ENCODE assay signal across 15 cellular contexts in genomic region chr17:61260061-61260797, GRCh38.
DNase-seq lines count a peak whose midpoint lies in the region; ATAC-seq and TF ChIP-seq lines count a peak whose summit lies in the region.
"Had no signal": no experiment of that assay in that cellular context is flagged by ENCODE, and none has a peak within 500 bp of the region (broad histone marks: within the 10 kb centered on the region; RNA-seq: fewer than 3 reads in every experiment).

No MANE protein-coding gene starts in this region.

- H3K4me1 ChIP-seq in SJCRH30 (peaks cover 14% of the 10 kb centered on the region; the same call in 1 of the 2 replicates), transverse colon (peaks cover 0 to 4% (median 0%) of the 10 kb centered on the region in 4 donors)
- H3K4me1 ChIP-seq in naive thymus-derived CD4-positive, alpha-beta T cell (ENCODE audit: control insufficient read depth in 2 of 2, insufficient read depth in 2 of 2, low read length in 2 of 2) = no peaks in the 10 kb centered on the region
- H3K4me1 ChIP-seq: SJSA1 had no signal

- H3K27me3 ChIP-seq in SJCRH30 (no peaks in the 10 kb centered on the region), transverse colon (peaks cover 10% of the 10 kb centered on the region)
- no peaks in the 10 kb centered on the region for H3K27me3 ChIP-seq in naive thymus-derived CD4-positive, alpha-beta T cell (ENCODE audit: control insufficient read depth in 2 of 2, insufficient read depth in 2 of 2, low read length in 2 of 2)
- H3K27me3 ChIP-seq: neutrophil, SJSA1 had no signal

- H3K27me3 Mint-ChIP-seq in mesothelial cell of epicardium (ENCODE audit: low read depth) = no peaks in the 10 kb centered on the region
- no peaks in the 10 kb centered on the region for H3K27me3 Mint-ChIP-seq in naive thymus-derived CD4-positive, alpha-beta T cell
- H3K27me3 Mint-ChIP-seq: stimulated activated memory B cell treated with anti-CD40 and anti-IgM and Interleukin-4, amounts not matched to agents 10 μg/mL and 1 μg/mL and 100 μg/mL, for 72 hours had no signal

- H3K36me3 Mint-ChIP-seq in mesothelial cell of epicardium = peaks cover 2% of the 10 kb centered on the region
- H3K36me3 Mint-ChIP-seq in naive thymus-derived CD4-positive, alpha-beta T cell = peaks cover 0 to 2% (median 0%) of the 10 kb centered on the region in 5 donors

- in situ Hi-C loops in transverse colon (cut with MboI; ENCODE audit: low pct_ligation_motif_present in 1 of 4, low pct_unique_long_range_greater_than_20kb in 1 of 4, low sequenced_read_pairs in 3 of 4) = no loop called here

- 56 to 74% methylated on average over 7 to 12 of the region's 12 CpGs for WGBS in transverse colon (ENCODE audit: low coverage in 1 of 2), 2 donors

- no peaks in the 10 kb centered on the region for H3K9me3 ChIP-seq in SJCRH30 (replicated peaks)
- no peaks in the 10 kb centered on the region for H3K9me3 ChIP-seq in transverse colon
- H3K9me3 ChIP-seq in naive thymus-derived CD4-positive, alpha-beta T cell (ENCODE audit: control insufficient read depth in 2 of 3, low read length in 3 of 3) = no peaks in the 10 kb centered on the region
- H3K9me3 ChIP-seq: neutrophil, SJSA1 had no signal

- TF ChIP-seq EP300 in transverse colon (IDR thresholded peaks at IDR 0.05; ENCODE audit: low read depth) = no peak

- TF ChIP-seq CTCF in fibroblast of mammary gland (conservative IDR thresholded peaks at IDR 0.05; ENCODE audit: control insufficient read depth, insufficient read depth, low read depth, low read length) = no peak
- no peak for TF ChIP-seq CTCF in mesothelial cell of epicardium (IDR thresholded peaks at IDR 0.05; ENCODE audit: unreplicated experiment)
- TF ChIP-seq CTCF in transverse colon (IDR thresholded peaks at IDR 0.05) = no peak

- H3K9me3 Mint-ChIP-seq in mesothelial cell of epicardium = no peaks in the 10 kb centered on the region
- no peaks in the 10 kb centered on the region for H3K9me3 Mint-ChIP-seq in naive thymus-derived CD4-positive, alpha-beta T cell
- H3K9me3 Mint-ChIP-seq: stimulated activated memory B cell treated with anti-CD40 and anti-IgM and Interleukin-4, amounts not matched to agents 10 μg/mL and 1 μg/mL and 100 μg/mL, for 72 hours had no signal

- CTCF ChIA-PET in naive thymus-derived CD4-positive, alpha-beta T cell (lab: Charles Lee) = no interaction called here

- 0 out of 2 replicates have a peak overlapping the region, but pooled peaks have one; percentile 7 for H3K27ac ChIP-seq in SJCRH30
- peak overlapping the region in 3 of 4 donors; percentile 5 to 53 (median 22) for H3K27ac ChIP-seq in transverse colon
- no peak overlapping the region for H3K27ac ChIP-seq in naive thymus-derived CD4-positive, alpha-beta T cell (ENCODE audit: low read depth, low read length)
- H3K27ac ChIP-seq: neutrophil, SJSA1 had no signal

- H3K4me3 Mint-ChIP-seq in mesothelial cell of epicardium = no peak overlapping the region
- no peak overlapping the region for H3K4me3 Mint-ChIP-seq in naive thymus-derived CD4-positive, alpha-beta T cell
- H3K4me3 Mint-ChIP-seq: stimulated activated memory B cell treated with anti-CD40 and anti-IgM and Interleukin-4, amounts not matched to agents 10 μg/mL and 1 μg/mL and 100 μg/mL, for 72 hours had no signal

- no peak for TF ChIP-seq POLR2A in transverse colon (IDR thresholded peaks at IDR 0.05)

- peaks cover 46% of the 10 kb centered on the region for H3K4me1 Mint-ChIP-seq in mesothelial cell of epicardium
- H3K4me1 Mint-ChIP-seq in naive thymus-derived CD4-positive, alpha-beta T cell = peaks cover 0 to 3% (median 0%) of the 10 kb centered on the region in 7 donors
- H3K4me1 Mint-ChIP-seq: stimulated activated memory B cell treated with anti-CD40 and anti-IgM and Interleukin-4, amounts not matched to agents 10 μg/mL and 1 μg/mL and 100 μg/mL, for 72 hours had no signal

- peak in 1 of 2 experiments; percentile 39 for DNase-seq in SJCRH30
- peak; percentile 80 for DNase-seq in fibroblast of mammary gland (ENCODE audit: low read depth)
- DNase-seq in mesothelial cell of epicardium (ENCODE audit: low spot score in 2 of 2, unreplicated experiment in 2 of 2) = no peak
- no peak for DNase-seq in transverse colon
- no peak for DNase-seq in naive thymus-derived CD4-positive, alpha-beta T cell
- no peak for DNase-seq in stimulated activated CD4-positive, alpha-beta T cell treated with anti-CD3 and anti-CD28 coated beads, Interleukin-4, amount 100 ng/mL, for 4 hours
- no peak for DNase-seq in cerebellar cortex (ENCODE audit: low spot score)
- DNase-seq: activated CD8-positive, alpha-beta memory T cell treated with anti-CD3 and anti-CD28 coated beads, Interleukin-2, amount 50 U/mL, for 48 hours; NCI-H1048; NCI-H774; stimulated activated CD4-positive, alpha-beta T cell treated with anti-CD3 and anti-CD28 coated beads, Interleukin-1b, Interleukin-23, amount 100 ng/mL, for 48 hours had no signal

- intact Hi-C loops in transverse colon (cut with DNase I; ENCODE audit: low total_unique reads) = no loop called here
- intact Hi-C loops in naive thymus-derived CD4-positive, alpha-beta T cell (cut with micrococcal nuclease) = no loop called here

- peak overlapping the region; percentile 89 for H3K27ac Mint-ChIP-seq in mesothelial cell of epicardium
- H3K27ac Mint-ChIP-seq in naive thymus-derived CD4-positive, alpha-beta T cell = no peak overlapping the region
- H3K27ac Mint-ChIP-seq: stimulated activated memory B cell treated with anti-CD40 and anti-IgM and Interleukin-4, amounts not matched to agents 10 μg/mL and 1 μg/mL and 100 μg/mL, for 72 hours had no signal

- peak overlapping the region; percentile 6; the same call in 1 of the 2 replicates for H3K4me3 ChIP-seq in SJCRH30
- H3K4me3 ChIP-seq in fibroblast of mammary gland (ENCODE audit: control insufficient read depth, low read depth, low read length) = no peak overlapping the region
- no peak overlapping the region for H3K4me3 ChIP-seq in transverse colon
- no peak overlapping the region for H3K4me3 ChIP-seq in naive thymus-derived CD4-positive, alpha-beta T cell (ENCODE audit: low read length)
- H3K4me3 ChIP-seq: SJSA1 had no signal

- H3K36me3 ChIP-seq in SJCRH30 = no peaks in the 10 kb centered on the region
- no peaks in the 10 kb centered on the region for H3K36me3 ChIP-seq in transverse colon
- H3K36me3 ChIP-seq in naive thymus-derived CD4-positive, alpha-beta T cell (ENCODE audit: control insufficient read depth in 2 of 3, insufficient read depth in 3 of 3, low read length in 3 of 3) = no peaks in the 10 kb centered on the region
- H3K36me3 ChIP-seq: neutrophil, SJSA1 had no signal

- POLR2A ChIA-PET in naive thymus-derived CD4-positive, alpha-beta T cell (lab: Charles Lee) = no interaction called here

- ATAC-seq in naive thymus-derived CD4-positive, alpha-beta T cell = no peak
- ATAC-seq in GM18861 (IDR thresholded peaks at IDR 0.05; ENCODE audit: unreplicated experiment) = no peak
- ATAC-seq: stimulated activated memory B cell treated with anti-CD40 and anti-IgM and Interleukin-4, amounts not matched to agents 10 μg/mL and 1 μg/mL and 100 μg/mL, for 72 hours had no signal
